ENCODE assay signal across 9 cellular contexts in the genomic region with DNA sequence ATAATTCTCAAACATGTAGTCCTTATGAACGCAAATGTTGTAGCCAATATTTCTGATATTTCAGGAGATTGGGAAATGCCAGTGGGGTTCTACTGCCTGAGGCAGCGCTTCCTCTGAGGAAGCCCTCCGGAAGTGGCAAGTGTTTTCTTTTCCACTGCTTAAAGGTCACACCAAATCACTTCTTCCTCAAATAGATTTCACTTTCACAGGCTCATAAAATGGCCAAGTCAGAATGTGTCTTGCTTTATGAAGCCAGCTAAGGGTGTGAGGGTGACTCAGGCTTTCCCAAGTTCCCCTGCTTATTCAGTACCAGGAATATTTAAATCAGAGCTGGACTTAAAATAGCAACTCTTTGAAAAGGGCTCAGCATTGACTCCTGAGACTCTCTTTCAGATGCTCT.
DNase-seq lines count a peak whose midpoint lies in the region; ATAC-seq and TF ChIP-seq lines count a peak whose summit lies in the region.
"Had no signal": no experiment of that assay in that cellular context is flagged by ENCODE, and none has a peak within 500 bp of the region (broad histone marks: within the 10 kb centered on the region; RNA-seq: fewer than 3 reads in every experiment).

No MANE protein-coding gene starts in this region.

- H3K27me3 Mint-ChIP-seq in activated naive CD8-positive, alpha-beta T cell, result no peaks in the 10 kb centered on the region
- H3K27me3 Mint-ChIP-seq in naive thymus-derived CD4-positive, alpha-beta T cell, result no peaks in the 10 kb centered on the region

- peak overlapping the region; percentile 54 for H3K27ac Mint-ChIP-seq in activated naive CD8-positive, alpha-beta T cell
- no peak overlapping the region for H3K27ac Mint-ChIP-seq in naive thymus-derived CD4-positive, alpha-beta T cell
- H3K27ac Mint-ChIP-seq: nephron had no signal

- peaks cover 1% of the 10 kb centered on the region for H3K36me3 Mint-ChIP-seq in activated naive CD8-positive, alpha-beta T cell
- H3K36me3 Mint-ChIP-seq in naive thymus-derived CD4-positive, alpha-beta T cell, result peaks cover 0 to 2% (median 0%) of the 10 kb centered on the region in 5 donors

- peak; percentile 40 for DNase-seq in COLO829 (ENCODE audit: low spot score)
- DNase-seq in naive thymus-derived CD4-positive, alpha-beta T cell, result peak in 1 of 9 donors; percentile 21
- no peak for DNase-seq in gastrocnemius medialis
- no peak for DNase-seq in NCI-H345 (lab: John Stamatoyannopoulos, UW)

- H3K4me1 Mint-ChIP-seq in activated naive CD8-positive, alpha-beta T cell (ENCODE audit: low read depth), result peaks cover 54% of the 10 kb centered on the region
- H3K4me1 Mint-ChIP-seq in naive thymus-derived CD4-positive, alpha-beta T cell, result peaks cover 0 to 36% (median 10%) of the 10 kb centered on the region in 7 donors
- H3K4me1 Mint-ChIP-seq: nephron had no signal

- POLR2A ChIA-PET in naive thymus-derived CD4-positive, alpha-beta T cell (lab: Charles Lee), result no interaction called here

- H3K9me3 ChIP-seq in naive thymus-derived CD4-positive, alpha-beta T cell (ENCODE audit: control insufficient read depth in 2 of 3, low read length in 3 of 3), result no peaks in the 10 kb centered on the region
- H3K9me3 ChIP-seq in gastrocnemius medialis, result no peaks in the 10 kb centered on the region

- H3K36me3 ChIP-seq in naive thymus-derived CD4-positive, alpha-beta T cell (ENCODE audit: control insufficient read depth in 2 of 3, insufficient read depth in 3 of 3, low read length in 3 of 3), result no peaks in the 10 kb centered on the region
- no peaks in the 10 kb centered on the region for H3K36me3 ChIP-seq in gastrocnemius medialis

- in situ Hi-C loops in gastrocnemius medialis (cut with MboI; ENCODE audit: low sequenced_read_pairs in 4 of 4), result no loop called here

- H3K27ac ChIP-seq in naive thymus-derived CD4-positive, alpha-beta T cell (ENCODE audit: low read depth, low read length), result no peak overlapping the region
- H3K27ac ChIP-seq in gastrocnemius medialis, result no peak overlapping the region

- ATAC-seq in HG02623 (IDR thresholded peaks at IDR 0.05; ENCODE audit: unreplicated experiment), result peak; percentile 32
- ATAC-seq in naive thymus-derived CD4-positive, alpha-beta T cell, result peak; percentile 59
- no peak for ATAC-seq in gastrocnemius medialis
- ATAC-seq in HG03045 (IDR thresholded peaks at IDR 0.05; ENCODE audit: unreplicated experiment), result no peak
- ATAC-seq in GM18520 (IDR thresholded peaks at IDR 0.05; ENCODE audit: unreplicated experiment), result no peak

- no peak for TF ChIP-seq CTCF in gastrocnemius medialis (IDR thresholded peaks at IDR 0.05 in 4 of 5, conservative IDR thresholded peaks at IDR 0.05 in 1 of 5)

- intact Hi-C loops in naive thymus-derived CD4-positive, alpha-beta T cell (cut with micrococcal nuclease), result loop anchor here in 1 of 2 donors (5.0 kb wide), 2 partner anchors 42 to 93 kb away; no protein-coding TSS in a partner anchor
- intact Hi-C loops in gastrocnemius medialis (cut with DNase I; ENCODE audit: low total_unique reads), result no loop called here

- H3K4me3 Mint-ChIP-seq in activated naive CD8-positive, alpha-beta T cell, result peak overlapping the region; percentile 52
- no peak overlapping the region for H3K4me3 Mint-ChIP-seq in naive thymus-derived CD4-positive, alpha-beta T cell
- H3K4me3 Mint-ChIP-seq: nephron had no signal

- no peak for TF ChIP-seq POLR2A in gastrocnemius medialis (IDR thresholded peaks at IDR 0.05)

- CTCF ChIA-PET in naive thymus-derived CD4-positive, alpha-beta T cell (lab: Charles Lee), result no interaction called here

- H3K27me3 ChIP-seq in naive thymus-derived CD4-positive, alpha-beta T cell (ENCODE audit: control insufficient read depth in 2 of 2, insufficient read depth in 2 of 2, low read length in 2 of 2), result no peaks in the 10 kb centered on the region
- H3K27me3 ChIP-seq in gastrocnemius medialis, result no peaks in the 10 kb centered on the region

- H3K4me3 ChIP-seq in naive thymus-derived CD4-positive, alpha-beta T cell (ENCODE audit: low read length), result no peak overlapping the region
- no peak overlapping the region for H3K4me3 ChIP-seq in gastrocnemius medialis

- H3K9me3 Mint-ChIP-seq in activated naive CD8-positive, alpha-beta T cell (ENCODE audit: low read depth), result no peaks in the 10 kb centered on the region
- no peaks in the 10 kb centered on the region for H3K9me3 Mint-ChIP-seq in naive thymus-derived CD4-positive, alpha-beta T cell

- peaks cover 0 to 3% of the 10 kb centered on the region in 2 donors for H3K4me1 ChIP-seq in naive thymus-derived CD4-positive, alpha-beta T cell (ENCODE audit: control insufficient read depth in 2 of 2, insufficient read depth in 2 of 2, low read length in 2 of 2)
- H3K4me1 ChIP-seq in gastrocnemius medialis, result no peaks in the 10 kb centered on the region

Comparison
In these comparisons a context has a peak if more than half of its experiments do, and no peak if none do; other contexts are left out.
1. ATAC-seq: peak in HG02623 (single experiment) and naive thymus-derived CD4-positive, alpha-beta T cell (single experiment); none in gastrocnemius medialis (0 of 2), HG03045 (single experiment) and GM18520 (single experiment).